In genomic region chr13:31051999-31052398, GRCh38 we compare ENCODE assay signal across 20 cellular contexts.
DNase-seq lines count a peak whose midpoint lies in the region; ATAC-seq, FAIRE-seq and TF ChIP-seq lines count a peak whose summit lies in the region.
"Had no signal": no experiment of that assay in that cellular context is flagged by ENCODE, and none has a peak within 500 bp of the region (broad histone marks: within the 10 kb centered on the region; RNA-seq: fewer than 3 reads in every experiment).

No MANE protein-coding gene starts in this region.

- no peaks in the 10 kb centered on the region for H3K36me3 Mint-ChIP-seq in activated CD4-positive, alpha-beta T cell treated with anti-CD3 and anti-CD28 coated beads, Interleukin-2, amount 10 ng/mL, durations not matched to agents 24 days and 14 days (ENCODE audit: low read depth)
- H3K36me3 Mint-ChIP-seq: T-cell had no signal

- TF ChIP-seq CTCF in A549 (IDR thresholded peaks at IDR 0.05) (no peak), epithelial cell of esophagus (IDR thresholded peaks at IDR 0.05; ENCODE audit: insufficient read depth, low read depth, low read length, missing control alignments) (peak; percentile 8)

- H3K4me1 ChIP-seq in A549: no peaks in the 10 kb centered on the region; the same call in 2 of the 3 replicates
- H3K4me1 ChIP-seq: Caco-2 had no signal

- no peak overlapping the region for H3K4me3 Mint-ChIP-seq in activated CD4-positive, alpha-beta T cell treated with anti-CD3 and anti-CD28 coated beads, Interleukin-2, amount 10 ng/mL, durations not matched to agents 24 days and 14 days
- H3K4me3 Mint-ChIP-seq: activated B cell treated with CpG ODN at 0.5 μM for 24 hours, nephron progenitor cell, T-cell had no signal

- intact Hi-C loops in activated CD4-positive, alpha-beta T cell treated with anti-CD3 and anti-CD28 coated beads, Interleukin-2, amount 10 ng/mL, durations not matched to agents 24 days and 14 days (cut with micrococcal nuclease): no loop called here

- no peaks in the 10 kb centered on the region for H3K9me3 ChIP-seq in A549
- H3K9me3 ChIP-seq: Caco-2 had no signal

- H3K27ac Mint-ChIP-seq in activated CD4-positive, alpha-beta T cell treated with anti-CD3 and anti-CD28 coated beads, Interleukin-2, amount 10 ng/mL, durations not matched to agents 24 days and 14 days: no peak overlapping the region
- H3K27ac Mint-ChIP-seq: activated B cell treated with CpG ODN at 0.5 μM for 24 hours, nephron progenitor cell, T-cell had no signal

- ATAC-seq in A549 (peak; percentile 72 to 82; a peak in 4 of 6 replicates), SK-N-SH treated with all-trans-retinoic acid at 6 μM for 48 hours (peak; percentile 42; the same call in 2 of the 3 replicates), GM18511 (IDR thresholded peaks at IDR 0.05; ENCODE audit: unreplicated experiment) (no peak), GM21526 (IDR thresholded peaks at IDR 0.05; ENCODE audit: low FRiP score, unreplicated experiment) (no peak)
- ATAC-seq: T-cell had no signal

- no peak for FAIRE-seq in A549 (lab: Jason Lieb, UNC)
- FAIRE-seq: RCC 7860 had no signal

- H3K27me3 Mint-ChIP-seq in activated CD4-positive, alpha-beta T cell treated with anti-CD3 and anti-CD28 coated beads, Interleukin-2, amount 10 ng/mL, durations not matched to agents 24 days and 14 days: peaks cover 9% of the 10 kb centered on the region

- H3K4me3 ChIP-seq in A549: no peak overlapping the region
- no peak overlapping the region for H3K4me3 ChIP-seq in H7 (ENCODE audit: insufficient read depth, low read depth, low read length)
- no peak overlapping the region for H3K4me3 ChIP-seq in epithelial cell of esophagus (ENCODE audit: low read length)
- H3K4me3 ChIP-seq: lung had no signal

- no peak for TF ChIP-seq RAD21 in A549 (conservative IDR thresholded peaks at IDR 0.05 in 1 of 2, IDR thresholded peaks at IDR 0.05 in 1 of 2)

- no peaks in the 10 kb centered on the region for H3K27me3 ChIP-seq in H7 (ENCODE audit: control insufficient read depth, insufficient read depth, low read length)

- TF ChIP-seq POLR2A in A549 (IDR thresholded peaks at IDR 0.05; ENCODE audit: low read length): no peak

- no peaks in the 10 kb centered on the region for H3K36me3 ChIP-seq in H7 (replicated peaks; ENCODE audit: control insufficient read depth, insufficient read depth, low read length)

- H3K9me3 Mint-ChIP-seq in activated CD4-positive, alpha-beta T cell treated with anti-CD3 and anti-CD28 coated beads, Interleukin-2, amount 10 ng/mL, durations not matched to agents 24 days and 14 days: no peaks in the 10 kb centered on the region
- H3K9me3 Mint-ChIP-seq: activated B cell treated with CpG ODN at 0.5 μM for 24 hours, nephron progenitor cell, T-cell had no signal

- no peak for TF ChIP-seq EP300 in A549 (IDR thresholded peaks at IDR 0.05)

- no peak overlapping the region for H3K4me2 ChIP-seq in A549

- peak in 1 of 2 experiments; percentile 50 for DNase-seq in A549 (ENCODE audit: low read depth in 1 of 2, low spot score in 1 of 2)
- peak; percentile 51 for DNase-seq in H7
- no peak for DNase-seq in epithelial cell of esophagus (ENCODE audit: low read depth)
- DNase-seq in putamen (ENCODE audit: low spot score): no peak
- DNase-seq in activated CD4-positive, alpha-beta T cell treated with anti-CD3 and anti-CD28 coated beads, Interleukin-2, amount 10 ng/mL, durations not matched to agents 24 days and 14 days: no peak
- DNase-seq: activated B cell treated with CpG ODN at 0.5 μM for 24 hours; activated naive CD4-positive, alpha-beta T cell treated with Interleukin-2 at 50 U/mL for 16 hours; effector CD8-positive, alpha-beta T cell; foreskin fibroblast; NCI-H1694; NCI-H510A; nephron progenitor cell; retina; T-cell had no signal

- POLR2A ChIA-PET in A549 (lab: Yijun Ruan, JAX): no interaction called here

- CTCF ChIA-PET in A549 (lab: Yijun Ruan, JAX): interaction anchor here (1.0 to 1.1 kb wide), 2 partner anchors 15 to 17 kb away, joined by 3 read pairs; no protein-coding TSS in a partner anchor

- H3K27ac ChIP-seq in A549: no peak overlapping the region

- 89% methylated on average over 7 of the region's 8 CpGs for WGBS in A549 (ENCODE audit: missing lambda C conversion rate)

- peaks cover 13% of the 10 kb centered on the region for H3K4me1 Mint-ChIP-seq in activated CD4-positive, alpha-beta T cell treated with anti-CD3 and anti-CD28 coated beads, Interleukin-2, amount 10 ng/mL, durations not matched to agents 24 days and 14 days
- H3K4me1 Mint-ChIP-seq: activated B cell treated with CpG ODN at 0.5 μM for 24 hours had no signal

TF ChIP-seq in A549, 52 proteins besides CTCF, POLR2A, EP300 and RAD21:
- TF ChIP-seq PHF8 (IDR thresholded peaks at IDR 0.05; ENCODE audit: borderline replicate concordance, low read depth): no peak

TF ChIP-seq in SK-N-SH treated with all-trans-retinoic acid at 6 μM for 48 hours, 23 proteins besides CTCF, POLR2A, EP300 and RAD21 (continues in another document):
- no peak for TF ChIP-seq CSDC2 (CRISPR knock-in tag; IDR thresholded peaks at IDR 0.05)
- TF ChIP-seq GLIS3 (CRISPR knock-in tag; IDR thresholded peaks at IDR 0.05): no peak
- no peak for TF ChIP-seq CREB5 (CRISPR knock-in tag; IDR thresholded peaks at IDR 0.05; ENCODE audit: low read depth)
- TF ChIP-seq, protein P1, sequence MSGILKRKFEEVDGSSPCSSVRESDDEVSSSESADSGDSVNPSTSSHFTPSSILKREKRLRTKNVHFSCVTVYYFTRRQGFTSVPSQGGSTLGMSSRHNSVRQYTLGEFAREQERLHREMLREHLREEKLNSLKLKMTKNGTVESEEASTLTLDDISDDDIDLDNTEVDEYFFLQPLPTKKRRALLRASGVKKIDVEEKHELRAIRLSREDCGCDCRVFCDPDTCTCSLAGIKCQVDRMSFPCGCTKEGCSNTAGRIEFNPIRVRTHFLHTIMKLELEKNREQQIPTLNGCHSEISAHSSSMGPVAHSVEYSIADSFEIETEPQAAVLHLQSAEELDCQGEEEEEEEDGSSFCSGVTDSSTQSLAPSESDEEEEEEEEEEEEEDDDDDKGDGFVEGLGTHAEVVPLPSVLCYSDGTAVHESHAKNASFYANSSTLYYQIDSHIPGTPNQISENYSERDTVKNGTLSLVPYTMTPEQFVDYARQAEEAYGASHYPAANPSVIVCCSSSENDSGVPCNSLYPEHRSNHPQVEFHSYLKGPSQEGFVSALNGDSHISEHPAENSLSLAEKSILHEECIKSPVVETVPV (CRISPR knock-in tag; IDR thresholded peaks at IDR 0.05): no peak
- TF ChIP-seq ZNF8 (CRISPR knock-in tag; IDR thresholded peaks at IDR 0.05): no peak
- TF ChIP-seq ZFP30 (CRISPR knock-in tag; IDR thresholded peaks at IDR 0.05): no peak
- no peak for TF ChIP-seq PPARA (CRISPR knock-in tag; IDR thresholded peaks at IDR 0.05; ENCODE audit: borderline replicate concordance)
- TF ChIP-seq SNAI2 (CRISPR knock-in tag; IDR thresholded peaks at IDR 0.05): no peak
- TF ChIP-seq ZC3H10 (CRISPR knock-in tag; IDR thresholded peaks at IDR 0.05): no peak
- TF ChIP-seq ISL1 (CRISPR knock-in tag; IDR thresholded peaks at IDR 0.05): no peak
- no peak for TF ChIP-seq PATZ1 (CRISPR knock-in tag; IDR thresholded peaks at IDR 0.05; ENCODE audit: borderline replicate concordance)
- no peak for TF ChIP-seq ZFP3 (CRISPR knock-in tag; IDR thresholded peaks at IDR 0.05)
- no peak for TF ChIP-seq OSR1 (CRISPR knock-in tag; IDR thresholded peaks at IDR 0.05)

Comparison
In these comparisons a context has a peak if more than half of its experiments do, and no peak if none do; other contexts are left out.
1. ATAC-seq: peak in A549 (2 of 2) and SK-N-SH treated with all-trans-retinoic acid at 6 μM for 48 hours (single experiment); none in GM18511 (single experiment) and GM21526 (single experiment).